Comparison of ENCODE assay signal across 1 cellular context in the genomic region with DNA sequence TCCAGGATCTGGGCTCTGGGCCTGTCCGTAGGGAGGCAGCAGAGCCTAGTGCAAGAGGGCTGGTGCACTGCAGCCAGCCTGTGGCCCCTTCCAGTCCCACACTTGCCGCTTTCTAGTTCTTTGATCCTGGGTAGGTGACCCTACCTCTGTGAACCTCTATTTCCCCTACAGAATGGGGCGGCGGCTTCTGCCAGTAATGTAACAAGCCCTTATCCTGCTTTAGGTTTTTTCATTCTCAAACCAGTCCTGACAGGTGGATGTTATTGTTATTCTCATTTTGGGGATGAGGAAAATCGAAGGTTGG.
TF ChIP-seq lines count a peak whose summit lies in the region.

No MANE protein-coding gene starts in this region.

TF ChIP-seq in HepG2, 621 proteins besides CTCF, POLR2A, EP300 and RAD21:
- TF ChIP-seq MYC (CRISPR knock-in tag; IDR thresholded peaks at IDR 0.05; ENCODE audit: borderline replicate concordance) = no peak
- no peak for TF ChIP-seq ZFP41 (CRISPR knock-in tag; IDR thresholded peaks at IDR 0.05; ENCODE audit: borderline replicate concordance)
- TF ChIP-seq, protein P1, sequence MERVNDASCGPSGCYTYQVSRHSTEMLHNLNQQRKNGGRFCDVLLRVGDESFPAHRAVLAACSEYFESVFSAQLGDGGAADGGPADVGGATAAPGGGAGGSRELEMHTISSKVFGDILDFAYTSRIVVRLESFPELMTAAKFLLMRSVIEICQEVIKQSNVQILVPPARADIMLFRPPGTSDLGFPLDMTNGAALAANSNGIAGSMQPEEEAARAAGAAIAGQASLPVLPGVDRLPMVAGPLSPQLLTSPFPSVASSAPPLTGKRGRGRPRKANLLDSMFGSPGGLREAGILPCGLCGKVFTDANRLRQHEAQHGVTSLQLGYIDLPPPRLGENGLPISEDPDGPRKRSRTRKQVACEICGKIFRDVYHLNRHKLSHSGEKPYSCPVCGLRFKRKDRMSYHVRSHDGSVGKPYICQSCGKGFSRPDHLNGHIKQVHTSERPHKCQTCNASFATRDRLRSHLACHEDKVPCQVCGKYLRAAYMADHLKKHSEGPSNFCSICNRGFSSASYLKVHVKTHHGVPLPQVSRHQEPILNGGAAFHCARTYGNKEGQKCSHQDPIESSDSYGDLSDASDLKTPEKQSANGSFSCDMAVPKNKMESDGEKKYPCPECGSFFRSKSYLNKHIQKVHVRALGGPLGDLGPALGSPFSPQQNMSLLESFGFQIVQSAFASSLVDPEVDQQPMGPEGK (CRISPR knock-in tag; IDR thresholded peaks at IDR 0.05) = peak; percentile 59; the same call in 1 of the 2 replicates
- TF ChIP-seq, protein P2, sequence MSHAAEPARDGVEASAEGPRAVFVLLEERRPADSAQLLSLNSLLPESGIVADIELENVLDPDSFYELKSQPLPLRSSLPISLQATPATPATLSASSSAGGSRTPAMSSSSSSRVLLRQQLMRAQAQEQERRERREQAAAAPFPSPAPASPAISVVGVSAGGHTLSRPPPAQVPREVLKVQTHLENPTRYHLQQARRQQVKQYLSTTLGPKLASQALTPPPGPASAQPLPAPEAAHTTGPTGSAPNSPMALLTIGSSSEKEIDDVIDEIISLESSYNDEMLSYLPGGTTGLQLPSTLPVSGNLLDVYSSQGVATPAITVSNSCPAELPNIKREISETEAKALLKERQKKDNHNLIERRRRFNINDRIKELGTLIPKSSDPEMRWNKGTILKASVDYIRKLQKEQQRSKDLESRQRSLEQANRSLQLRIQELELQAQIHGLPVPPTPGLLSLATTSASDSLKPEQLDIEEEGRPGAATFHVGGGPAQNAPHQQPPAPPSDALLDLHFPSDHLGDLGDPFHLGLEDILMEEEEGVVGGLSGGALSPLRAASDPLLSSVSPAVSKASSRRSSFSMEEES (CRISPR knock-in tag; IDR thresholded peaks at IDR 0.05) = 0 out of 2 replicates have a peak, but pooled peaks have one; percentile 17
- TF ChIP-seq POLR2G (IDR thresholded peaks at IDR 0.05; ENCODE audit: low read depth, low read length) = no peak
- no peak for TF ChIP-seq CEBPB (IDR thresholded peaks at IDR 0.05; ENCODE audit: borderline replicate concordance, low read depth, low read length)
- TF ChIP-seq, protein P3, sequence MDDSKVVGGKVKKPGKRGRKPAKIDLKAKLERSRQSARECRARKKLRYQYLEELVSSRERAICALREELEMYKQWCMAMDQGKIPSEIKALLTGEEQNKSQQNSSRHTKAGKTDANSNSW (CRISPR knock-in tag; IDR thresholded peaks at IDR 0.05; ENCODE audit: borderline replicate concordance) = no peak
- peak; percentile 97 for TF ChIP-seq ZNF121 (CRISPR knock-in tag; IDR thresholded peaks at IDR 0.05)
- TF ChIP-seq, protein P4, sequence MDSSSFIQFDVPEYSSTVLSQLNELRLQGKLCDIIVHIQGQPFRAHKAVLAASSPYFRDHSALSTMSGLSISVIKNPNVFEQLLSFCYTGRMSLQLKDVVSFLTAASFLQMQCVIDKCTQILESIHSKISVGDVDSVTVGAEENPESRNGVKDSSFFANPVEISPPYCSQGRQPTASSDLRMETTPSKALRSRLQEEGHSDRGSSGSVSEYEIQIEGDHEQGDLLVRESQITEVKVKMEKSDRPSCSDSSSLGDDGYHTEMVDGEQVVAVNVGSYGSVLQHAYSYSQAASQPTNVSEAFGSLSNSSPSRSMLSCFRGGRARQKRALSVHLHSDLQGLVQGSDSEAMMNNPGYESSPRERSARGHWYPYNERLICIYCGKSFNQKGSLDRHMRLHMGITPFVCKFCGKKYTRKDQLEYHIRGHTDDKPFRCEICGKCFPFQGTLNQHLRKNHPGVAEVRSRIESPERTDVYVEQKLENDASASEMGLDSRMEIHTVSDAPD (CRISPR knock-in tag; IDR thresholded peaks at IDR 0.05) = no peak
- no peak for TF ChIP-seq ADNP (CRISPR knock-in tag; IDR thresholded peaks at IDR 0.05)
- TF ChIP-seq YEATS2 (CRISPR knock-in tag; IDR thresholded peaks at IDR 0.05; ENCODE audit: borderline replicate concordance) = no peak
- TF ChIP-seq MIXL1 (CRISPR knock-in tag; IDR thresholded peaks at IDR 0.05) = no peak
- TF ChIP-seq, protein P5, sequence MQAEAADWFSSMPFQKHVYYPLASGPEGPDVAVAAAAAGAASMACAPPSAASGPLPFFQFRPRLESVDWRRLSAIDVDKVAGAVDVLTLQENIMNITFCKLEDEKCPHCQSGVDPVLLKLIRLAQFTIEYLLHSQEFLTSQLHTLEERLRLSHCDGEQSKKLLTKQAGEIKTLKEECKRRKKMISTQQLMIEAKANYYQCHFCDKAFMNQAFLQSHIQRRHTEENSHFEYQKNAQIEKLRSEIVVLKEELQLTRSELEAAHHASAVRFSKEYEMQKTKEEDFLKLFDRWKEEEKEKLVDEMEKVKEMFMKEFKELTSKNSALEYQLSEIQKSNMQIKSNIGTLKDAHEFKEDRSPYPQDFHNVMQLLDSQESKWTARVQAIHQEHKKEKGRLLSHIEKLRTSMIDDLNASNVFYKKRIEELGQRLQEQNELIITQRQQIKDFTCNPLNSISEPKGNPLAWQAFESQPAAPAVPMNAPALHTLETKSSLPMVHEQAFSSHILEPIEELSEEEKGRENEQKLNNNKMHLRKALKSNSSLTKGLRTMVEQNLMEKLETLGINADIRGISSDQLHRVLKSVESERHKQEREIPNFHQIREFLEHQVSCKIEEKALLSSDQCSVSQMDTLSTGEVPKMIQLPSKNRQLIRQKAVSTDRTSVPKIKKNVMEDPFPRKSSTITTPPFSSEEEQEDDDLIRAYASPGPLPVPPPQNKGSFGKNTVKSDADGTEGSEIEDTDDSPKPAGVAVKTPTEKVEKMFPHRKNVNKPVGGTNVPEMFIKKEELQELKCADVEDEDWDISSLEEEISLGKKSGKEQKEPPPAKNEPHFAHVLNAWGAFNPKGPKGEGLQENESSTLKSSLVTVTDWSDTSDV (CRISPR knock-in tag; IDR thresholded peaks at IDR 0.05) = 0 out of 2 replicates have a peak, but pooled peaks have one; percentile 3
- no peak for TF ChIP-seq CCDC6 (CRISPR knock-in tag; IDR thresholded peaks at IDR 0.05)
- no peak for TF ChIP-seq ZNF747 (CRISPR knock-in tag; IDR thresholded peaks at IDR 0.05; ENCODE audit: borderline replicate concordance)
- TF ChIP-seq ZFAT (CRISPR knock-in tag; conservative IDR thresholded peaks at IDR 0.05) = no peak
- no peak for TF ChIP-seq SYNCRIP (IDR thresholded peaks at IDR 0.05; ENCODE audit: insufficient read depth, low read depth, low read length)
- no peak for TF ChIP-seq NFIB (CRISPR knock-in tag; IDR thresholded peaks at IDR 0.05; ENCODE audit: borderline replicate concordance)
- TF ChIP-seq SMARCE1 (IDR thresholded peaks at IDR 0.05; ENCODE audit: borderline replicate concordance) = no peak
- 0 out of 2 replicates have a peak, but pooled peaks have one; percentile 10 for TF ChIP-seq BCL6 (CRISPR knock-in tag; IDR thresholded peaks at IDR 0.05)
- TF ChIP-seq ZBTB7A (CRISPR knock-in tag; IDR thresholded peaks at IDR 0.05) = peak; percentile 36; the same call in 1 of the 2 replicates
- no peak for TF ChIP-seq ELF4 (CRISPR knock-in tag; IDR thresholded peaks at IDR 0.05; ENCODE audit: borderline replicate concordance)
- no peak for TF ChIP-seq ZNF20 (CRISPR knock-in tag; IDR thresholded peaks at IDR 0.05)
- peak; percentile 55 for TF ChIP-seq STAG1 (CRISPR knock-in tag; IDR thresholded peaks at IDR 0.05)
- TF ChIP-seq, protein P6, sequence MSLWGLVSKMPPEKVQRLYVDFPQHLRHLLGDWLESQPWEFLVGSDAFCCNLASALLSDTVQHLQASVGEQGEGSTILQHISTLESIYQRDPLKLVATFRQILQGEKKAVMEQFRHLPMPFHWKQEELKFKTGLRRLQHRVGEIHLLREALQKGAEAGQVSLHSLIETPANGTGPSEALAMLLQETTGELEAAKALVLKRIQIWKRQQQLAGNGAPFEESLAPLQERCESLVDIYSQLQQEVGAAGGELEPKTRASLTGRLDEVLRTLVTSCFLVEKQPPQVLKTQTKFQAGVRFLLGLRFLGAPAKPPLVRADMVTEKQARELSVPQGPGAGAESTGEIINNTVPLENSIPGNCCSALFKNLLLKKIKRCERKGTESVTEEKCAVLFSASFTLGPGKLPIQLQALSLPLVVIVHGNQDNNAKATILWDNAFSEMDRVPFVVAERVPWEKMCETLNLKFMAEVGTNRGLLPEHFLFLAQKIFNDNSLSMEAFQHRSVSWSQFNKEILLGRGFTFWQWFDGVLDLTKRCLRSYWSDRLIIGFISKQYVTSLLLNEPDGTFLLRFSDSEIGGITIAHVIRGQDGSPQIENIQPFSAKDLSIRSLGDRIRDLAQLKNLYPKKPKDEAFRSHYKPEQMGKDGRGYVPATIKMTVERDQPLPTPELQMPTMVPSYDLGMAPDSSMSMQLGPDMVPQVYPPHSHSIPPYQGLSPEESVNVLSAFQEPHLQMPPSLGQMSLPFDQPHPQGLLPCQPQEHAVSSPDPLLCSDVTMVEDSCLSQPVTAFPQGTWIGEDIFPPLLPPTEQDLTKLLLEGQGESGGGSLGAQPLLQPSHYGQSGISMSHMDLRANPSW (CRISPR knock-in tag; IDR thresholded peaks at IDR 0.05; ENCODE audit: borderline replicate concordance) = no peak
- TF ChIP-seq, protein P7, sequence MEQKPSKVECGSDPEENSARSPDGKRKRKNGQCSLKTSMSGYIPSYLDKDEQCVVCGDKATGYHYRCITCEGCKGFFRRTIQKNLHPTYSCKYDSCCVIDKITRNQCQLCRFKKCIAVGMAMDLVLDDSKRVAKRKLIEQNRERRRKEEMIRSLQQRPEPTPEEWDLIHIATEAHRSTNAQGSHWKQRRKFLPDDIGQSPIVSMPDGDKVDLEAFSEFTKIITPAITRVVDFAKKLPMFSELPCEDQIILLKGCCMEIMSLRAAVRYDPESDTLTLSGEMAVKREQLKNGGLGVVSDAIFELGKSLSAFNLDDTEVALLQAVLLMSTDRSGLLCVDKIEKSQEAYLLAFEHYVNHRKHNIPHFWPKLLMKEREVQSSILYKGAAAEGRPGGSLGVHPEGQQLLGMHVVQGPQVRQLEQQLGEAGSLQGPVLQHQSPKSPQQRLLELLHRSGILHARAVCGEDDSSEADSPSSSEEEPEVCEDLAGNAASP (CRISPR knock-in tag; IDR thresholded peaks at IDR 0.05; ENCODE audit: borderline replicate concordance) = 0 out of 2 replicates have a peak, but pooled peaks have one; percentile 15
- no peak for TF ChIP-seq ARHGAP35 (CRISPR knock-in tag; IDR thresholded peaks at IDR 0.05; ENCODE audit: borderline replicate concordance)
- no peak for TF ChIP-seq ZNF160 (CRISPR knock-in tag; IDR thresholded peaks at IDR 0.05)
- TF ChIP-seq ZMYM2 (CRISPR knock-in tag; IDR thresholded peaks at IDR 0.05) = 0 out of 2 replicates have a peak, but pooled peaks have one; percentile 14
- TF ChIP-seq, protein P8, sequence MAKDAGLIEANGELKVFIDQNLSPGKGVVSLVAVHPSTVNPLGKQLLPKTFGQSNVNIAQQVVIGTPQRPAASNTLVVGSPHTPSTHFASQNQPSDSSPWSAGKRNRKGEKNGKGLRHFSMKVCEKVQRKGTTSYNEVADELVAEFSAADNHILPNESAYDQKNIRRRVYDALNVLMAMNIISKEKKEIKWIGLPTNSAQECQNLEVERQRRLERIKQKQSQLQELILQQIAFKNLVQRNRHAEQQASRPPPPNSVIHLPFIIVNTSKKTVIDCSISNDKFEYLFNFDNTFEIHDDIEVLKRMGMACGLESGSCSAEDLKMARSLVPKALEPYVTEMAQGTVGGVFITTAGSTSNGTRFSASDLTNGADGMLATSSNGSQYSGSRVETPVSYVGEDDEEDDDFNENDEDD (CRISPR knock-in tag; IDR thresholded peaks at IDR 0.05; ENCODE audit: borderline replicate concordance) = peak; percentile 33; the same call in 1 of the 2 replicates
- TF ChIP-seq, protein P9, sequence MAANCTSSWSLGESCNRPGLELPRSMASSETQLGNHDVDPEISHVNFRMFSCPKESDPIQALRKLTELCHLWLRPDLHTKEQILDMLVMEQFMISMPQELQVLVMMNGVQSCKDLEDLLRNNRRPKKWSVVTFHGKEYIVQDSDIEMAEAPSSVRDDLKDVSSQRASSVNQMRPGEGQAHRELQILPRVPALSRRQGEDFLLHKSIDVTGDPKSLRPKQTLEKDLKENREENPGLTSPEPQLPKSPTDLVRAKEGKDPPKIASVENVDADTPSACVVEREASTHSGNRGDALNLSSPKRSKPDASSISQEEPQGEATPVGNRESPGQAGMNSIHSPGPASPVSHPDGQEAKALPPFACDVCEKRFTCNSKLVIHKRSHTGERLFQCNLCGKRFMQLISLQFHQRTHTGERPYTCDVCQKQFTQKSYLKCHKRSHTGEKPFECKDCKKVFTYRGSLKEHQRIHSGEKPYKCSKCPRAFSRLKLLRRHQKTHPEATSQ (CRISPR knock-in tag; IDR thresholded peaks at IDR 0.05; ENCODE audit: borderline replicate concordance) = no peak
- TF ChIP-seq ZNF550 (CRISPR knock-in tag; IDR thresholded peaks at IDR 0.05; ENCODE audit: borderline replicate concordance) = no peak
- no peak for TF ChIP-seq TBX2 (CRISPR knock-in tag; IDR thresholded peaks at IDR 0.05; ENCODE audit: borderline replicate concordance)
- TF ChIP-seq MAFK (conservative IDR thresholded peaks at IDR 0.05 in 1 of 2, IDR thresholded peaks at IDR 0.05 in 1 of 2; ENCODE audit: low read length in 2 of 2) = no peak
- 0 out of 2 replicates have a peak, but pooled peaks have one; percentile 25 for TF ChIP-seq SMAD3 (CRISPR knock-in tag; IDR thresholded peaks at IDR 0.05)
- TF ChIP-seq, protein P10, sequence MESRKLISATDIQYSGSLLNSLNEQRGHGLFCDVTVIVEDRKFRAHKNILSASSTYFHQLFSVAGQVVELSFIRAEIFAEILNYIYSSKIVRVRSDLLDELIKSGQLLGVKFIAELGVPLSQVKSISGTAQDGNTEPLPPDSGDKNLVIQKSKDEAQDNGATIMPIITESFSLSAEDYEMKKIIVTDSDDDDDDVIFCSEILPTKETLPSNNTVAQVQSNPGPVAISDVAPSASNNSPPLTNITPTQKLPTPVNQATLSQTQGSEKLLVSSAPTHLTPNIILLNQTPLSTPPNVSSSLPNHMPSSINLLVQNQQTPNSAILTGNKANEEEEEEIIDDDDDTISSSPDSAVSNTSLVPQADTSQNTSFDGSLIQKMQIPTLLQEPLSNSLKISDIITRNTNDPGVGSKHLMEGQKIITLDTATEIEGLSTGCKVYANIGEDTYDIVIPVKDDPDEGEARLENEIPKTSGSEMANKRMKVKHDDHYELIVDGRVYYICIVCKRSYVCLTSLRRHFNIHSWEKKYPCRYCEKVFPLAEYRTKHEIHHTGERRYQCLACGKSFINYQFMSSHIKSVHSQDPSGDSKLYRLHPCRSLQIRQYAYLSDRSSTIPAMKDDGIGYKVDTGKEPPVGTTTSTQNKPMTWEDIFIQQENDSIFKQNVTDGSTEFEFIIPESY (CRISPR knock-in tag; IDR thresholded peaks at IDR 0.05) = no peak
- TF ChIP-seq ZNF251 (CRISPR knock-in tag; IDR thresholded peaks at IDR 0.05) = no peak
